In the genomic region with DNA sequence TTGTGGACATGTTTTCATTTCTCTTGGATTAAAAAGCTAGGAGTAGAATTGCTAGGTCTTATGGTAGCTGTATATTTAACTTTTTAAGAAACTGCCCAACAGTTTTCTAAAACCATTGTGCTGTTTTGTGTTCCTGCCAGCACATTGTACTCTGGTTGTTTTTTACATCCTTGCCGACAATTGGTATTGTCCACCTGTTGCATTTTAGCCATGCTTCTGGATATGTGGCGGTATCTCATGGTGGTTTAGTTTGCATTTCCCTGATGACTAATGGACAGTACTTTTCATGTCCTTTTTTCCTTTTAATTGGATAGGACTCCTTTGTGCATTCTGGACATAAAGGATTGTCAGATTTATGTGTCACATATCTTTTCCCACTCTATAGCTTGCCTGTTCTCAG, we compare ENCODE assay signal across 19 cellular contexts. TPM values are rescaled to one million over a fixed set of nuclear protein-coding genes. Genes with fewer than 3 reads are reported as not detected.
DNase-seq lines count a peak whose midpoint lies in the region; ATAC-seq, FAIRE-seq and TF ChIP-seq lines count a peak whose summit lies in the region.
"Had no signal": no experiment of that assay in that cellular context is flagged by ENCODE, and none has a peak within 500 bp of the region (broad histone marks: within the 10 kb centered on the region; RNA-seq: fewer than 3 reads in every experiment).

No MANE protein-coding gene starts in this region.

- H3K4me1 Mint-ChIP-seq in natural killer cell: peaks cover 82 to 90% of the 10 kb centered on the region in 2 donors
- H3K4me1 Mint-ChIP-seq in T-helper 2 cell treated with Interferon-gamma antibody and Interleukin-4, amounts not matched to agents 5 μg/mL and 100 μg/mL, for 36 hours (ENCODE audit: low read depth): peaks cover 62% of the 10 kb centered on the region

- no peak for TF ChIP-seq RAD21 in K562 (CRISPR knock-in tag; conservative IDR thresholded peaks at IDR 0.05 in 1 of 2, IDR thresholded peaks at IDR 0.05 in 1 of 2)

- FAIRE-seq in GM12892 (lab: Jason Lieb, UNC) (peak; percentile 21), K562 (lab: Jason Lieb, UNC) (no peak)
- FAIRE-seq: small intestine, TTC549 had no signal

- H3K9ac ChIP-seq in K562 (ENCODE audit: insufficient read depth in 1 of 2, low read depth in 2 of 2, low read length in 2 of 2): no peak overlapping the region

- H3K4me1 ChIP-seq in K562 (replicated peaks in 1 of 2; ENCODE audit: control insufficient read depth in 2 of 2, insufficient read depth in 2 of 2, low read length in 2 of 2): no peaks in the 10 kb centered on the region

- H3K9me1 ChIP-seq in K562 (ENCODE audit: control insufficient read depth, insufficient read depth, low read length): no peaks in the 10 kb centered on the region

- intact Hi-C loops in K562 (cut with micrococcal nuclease) (no loop called here), natural killer cell (cut with micrococcal nuclease) (loop anchor here (5.0 kb wide), 1 partner anchor 69 kb away; no protein-coding TSS in a partner anchor)

- TF ChIP-seq CTCF in K562 (IDR thresholded peaks at IDR 0.05 in 2 of 3, conservative IDR thresholded peaks at IDR 0.05 in 1 of 3; ENCODE audit: insufficient read depth in 2 of 3, low read depth in 1 of 3, low read length in 3 of 3) (no peak), natural killer cell (IDR thresholded peaks at IDR 0.05) (no peak)

- no peaks in the 10 kb centered on the region for H3K9me3 Mint-ChIP-seq in natural killer cell
- no peaks in the 10 kb centered on the region for H3K9me3 Mint-ChIP-seq in T-helper 2 cell treated with Interferon-gamma antibody and Interleukin-4, amounts not matched to agents 5 μg/mL and 100 μg/mL, for 36 hours
- H3K9me3 Mint-ChIP-seq: H9 had no signal

- TF ChIP-seq EP300 in K562 (IDR thresholded peaks at IDR 0.05; ENCODE audit: low read length): no peak

- H3K4me2 ChIP-seq in K562 (ENCODE audit: insufficient read depth, low read length): no peak overlapping the region

- no peaks in the 10 kb centered on the region for H3K9me3 ChIP-seq in K562 (replicated peaks; ENCODE audit: control insufficient read depth, insufficient read depth, low read depth, low read length)
- H3K9me3 ChIP-seq: upper lobe of right lung had no signal

- H3K27ac Mint-ChIP-seq in natural killer cell: no peak overlapping the region
- no peak overlapping the region for H3K27ac Mint-ChIP-seq in T-helper 2 cell treated with Interferon-gamma antibody and Interleukin-4, amounts not matched to agents 5 μg/mL and 100 μg/mL, for 36 hours
- H3K27ac Mint-ChIP-seq: H9 had no signal

- no peaks in the 10 kb centered on the region for H3K27me3 ChIP-seq in K562 (ENCODE audit: control insufficient read depth in 2 of 2, insufficient read depth in 2 of 2, low read length in 2 of 2)
- H3K27me3 ChIP-seq: upper lobe of right lung had no signal

- H4K20me1 ChIP-seq in K562 (replicated peaks; ENCODE audit: control insufficient read depth, insufficient read depth, low read length): no peaks in the 10 kb centered on the region

- CTCF ChIA-PET in K562 (lab: Yijun Ruan, JAX; ENCODE audit: low intra/inter-chr PET ratio): no interaction called here

- peaks cover 76% of the 10 kb centered on the region for H3K36me3 ChIP-seq in K562 (ENCODE audit: control insufficient read depth, insufficient read depth, low read length)

- H2AFZ ChIP-seq in K562 (ENCODE audit: low read depth, low read length): no peak overlapping the region

- ATAC-seq in K562 (no peak), natural killer cell (no peak), HG02852 (IDR thresholded peaks at IDR 0.05; ENCODE audit: unreplicated experiment) (no peak)
- ATAC-seq: upper lobe of right lung had no signal

- H3K27ac ChIP-seq in K562 (ENCODE audit: extremely low read depth, low read depth, low read length): no peak overlapping the region
- H3K27ac ChIP-seq: upper lobe of right lung had no signal

- POLR2A ChIA-PET in K562 (lab: Yijun Ruan, JAX): interaction anchor here (1.5 kb wide), 1 partner anchor 10 kb away, joined by 3 read pairs; no protein-coding TSS in a partner anchor

- TSS peak; percentile 8 for BruUV-seq in K562 (replicated peaks; lab: Mats Ljungman, UMichigan)

- TF ChIP-seq POLR2A in GM12892 (IDR thresholded peaks at IDR 0.05; ENCODE audit: low read depth, low read length): no peak
- no peak for TF ChIP-seq POLR2A in K562 (conservative IDR thresholded peaks at IDR 0.05)

- in situ Hi-C loops in K562 (cut with MboI): no loop called here

- H3K27me3 Mint-ChIP-seq in natural killer cell (ENCODE audit: low read depth in 2 of 2): no peaks in the 10 kb centered on the region
- no peaks in the 10 kb centered on the region for H3K27me3 Mint-ChIP-seq in T-helper 2 cell treated with Interferon-gamma antibody and Interleukin-4, amounts not matched to agents 5 μg/mL and 100 μg/mL, for 36 hours (ENCODE audit: low read depth)

- H3K4me3 ChIP-seq in K562: no peak overlapping the region
- H3K4me3 ChIP-seq: upper lobe of right lung had no signal

- no peaks in the 10 kb centered on the region for H3K79me2 ChIP-seq in K562 (ENCODE audit: control insufficient read depth, insufficient read depth, low read length)

- H3K36me3 Mint-ChIP-seq in natural killer cell: peaks cover 38% of the 10 kb centered on the region
- peaks cover 82% of the 10 kb centered on the region for H3K36me3 Mint-ChIP-seq in T-helper 2 cell treated with Interferon-gamma antibody and Interleukin-4, amounts not matched to agents 5 μg/mL and 100 μg/mL, for 36 hours (ENCODE audit: low read depth)

- WGBS in K562 (ENCODE audit: insufficient coverage, low coverage, missing lambda C conversion rate): 93% methylated on average over 2 of the region's 2 CpGs

- peak overlapping the region; percentile 17 for H3K4me3 Mint-ChIP-seq in natural killer cell
- no peak overlapping the region for H3K4me3 Mint-ChIP-seq in T-helper 2 cell treated with Interferon-gamma antibody and Interleukin-4, amounts not matched to agents 5 μg/mL and 100 μg/mL, for 36 hours
- H3K4me3 Mint-ChIP-seq: H9 had no signal

- DNase-seq in GM12892 (ENCODE audit: insufficient read length): no peak
- peak; percentile 29 for DNase-seq in M059J (ENCODE audit: low read depth)
- DNase-seq in K562 (ENCODE audit: extremely low read depth in 1 of 4, low spot score in 3 of 4): no peak
- no peak for DNase-seq in natural killer cell
- DNase-seq in stimulated activated CD4-positive, alpha-beta T cell treated with anti-CD3 and anti-CD28 coated beads, Interleukin-12 subunit alpha, Interleukin-12 subunit beta, amount 100 ng/mL, for 4 hours: no peak
- no peak for DNase-seq in T-helper 2 cell treated with Interferon-gamma antibody and Interleukin-4, amounts not matched to agents 5 μg/mL and 100 μg/mL, for 36 hours (ENCODE audit: low spot score)
- DNase-seq: activated CD8-positive, alpha-beta memory T cell treated with anti-CD3 and anti-CD28 coated beads, Interleukin-2, amount 50 U/mL, for 48 hours; Calu3; H9; head of caudate nucleus; midbrain; NCI-H1417; NCI-H510A; NK-92 treated with Interleukin-12 subunit alpha and Interleukin-12 subunit beta, amount 100 ng/mL, for 24 hours; small intestine; stimulated activated CD4-positive, alpha-beta T cell treated with anti-CD3 and anti-CD28 coated beads, Interleukin-4, amount 100 ng/mL, for 4 hours; upper lobe of right lung had no signal

TF ChIP-seq in K562, 482 proteins besides CTCF, POLR2A, EP300 and RAD21:
- TF ChIP-seq ZNF75A (CRISPR knock-in tag; IDR thresholded peaks at IDR 0.05) (0 out of 2 replicates have a peak, but pooled peaks have one; percentile 59), ZFP36 (IDR thresholded peaks at IDR 0.05; ENCODE audit: low read depth, low read length, partially characterized antibody) (no peak)

RNA-seq across cellular contexts. Expression of gene STK17A, which starts 45.5 kb away (rescaled TPM):
- polyA plus RNA-seq in GM12892 (2012; ENCODE audit: missing spikeins): 82.7 TPM
- total RNA-seq in M059J (2014; rRNA removed; shearing (Covaris generic)): 109 and 141 TPM in 2 replicates
- total RNA-seq in K562 (2011; cell fraction: chromatin; rRNA removed; ENCODE audit: low replicate concordance): 5.0 and 18.0 TPM in 2 replicates
- total RNA-seq in K562 (2011; cell fraction: nucleolus; rRNA removed): 3.5 and 4.2 TPM in 2 replicates
- total RNA-seq in K562 (2011; cell fraction: nucleoplasm; rRNA removed): 8.7 and 17.8 TPM in 2 replicates
- total RNA-seq in K562 (2014; rRNA removed) (13.1 and 13.8 TPM in 2 replicates), K562 (2014; rRNA removed; fragmentation: Illumina TruSeq; extraction: Trizol) (16.3 and 19.5 TPM in 2 replicates), K562 (2015; rRNA removed; fragmentation: Illumina TruSeq; extraction: Trizol) (13.4 and 14.2 TPM in 2 replicates), K562 (2021) (12.3 and 13.7 TPM in 2 replicates), natural killer cell (100 to 1,000 TPM in 2 of 3 donors, 10 to 100 TPM in 1; 92.9 to 135 (median 111) TPM)
- polyA plus RNA-seq in K562 (2011; rRNA removed) (6.7 and 11.5 TPM in 2 replicates), K562 (2014; fragmentation: Illumina TruSeq; extraction: Trizol) (12.3 and 14.6 TPM in 2 replicates), K562 (2014; fragmentation: Nextera tagmentation; extraction: Ambion mirVana) (1 to 10 TPM; 3.4 to 3.5 TPM), K562 (2014; rRNA removed) (10.1 and 13.2 TPM in 2 replicates)
- 2.1 and 2.4 TPM in 2 replicates for polyA plus RNA-seq in K562 (2011; cell fraction: cytosol; rRNA removed)
- 4.0 and 4.7 TPM in 2 replicates for polyA plus RNA-seq in K562 (2011; cell fraction: nucleus; rRNA removed)
- 11.7 and 13.6 TPM in 2 replicates for polyA plus RNA-seq in K562 (2012)
- 5.5 and 6.4 TPM in 2 replicates for polyA minus RNA-seq in K562 (2011; rRNA and poly(A)+ RNA removed)
- 3.1 and 3.6 TPM in 2 replicates for polyA minus RNA-seq in K562 (2011; cell fraction: cytosol; rRNA and poly(A)+ RNA removed)
- polyA minus RNA-seq in K562 (2011; cell fraction: nucleus; rRNA and poly(A)+ RNA removed): 4.2 and 4.3 TPM in 2 replicates
